9 cellular contexts compared by ENCODE assay signal in the genomic region with DNA sequence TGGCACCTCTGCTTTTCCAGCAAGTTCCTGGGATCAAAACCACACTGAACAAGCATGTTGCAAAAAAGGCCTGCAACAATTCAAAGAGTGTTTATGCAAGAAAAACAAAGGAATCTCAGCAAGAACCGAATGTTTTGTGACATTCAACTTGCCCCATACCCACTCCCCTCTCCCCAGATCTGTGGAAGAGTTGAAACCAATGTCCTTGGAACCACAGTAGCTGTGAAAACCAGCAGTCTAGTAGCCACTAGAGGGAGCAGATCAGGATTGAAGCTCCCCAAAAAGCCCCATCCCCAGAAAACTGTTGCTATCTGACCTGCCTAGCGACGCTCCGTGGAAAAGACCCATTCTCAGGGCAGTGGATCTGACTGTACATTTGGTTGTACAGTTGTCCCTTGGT. TPM values are rescaled to one million over a fixed set of nuclear protein-coding genes. Genes with fewer than 3 reads are reported as not detected.
DNase-seq lines count a peak whose midpoint lies in the region; ATAC-seq and TF ChIP-seq lines count a peak whose summit lies in the region.
"Had no signal": no experiment of that assay in that cellular context is flagged by ENCODE, and none has a peak within 500 bp of the region (broad histone marks: within the 10 kb centered on the region; RNA-seq: fewer than 3 reads in every experiment).

No MANE protein-coding gene starts in this region.

- H3K4me1 ChIP-seq in Caco-2: no peaks in the 10 kb centered on the region
- H3K4me1 ChIP-seq in HAP-1: no peaks in the 10 kb centered on the region

- in situ Hi-C loops in HAP-1 (cut with MboI; ENCODE audit: low sequenced_read_pairs): no loop called here

- no peaks in the 10 kb centered on the region for H3K36me3 ChIP-seq in Caco-2 (ENCODE audit: control insufficient read depth, insufficient read depth, low read length)
- peaks cover 39% of the 10 kb centered on the region for H3K36me3 ChIP-seq in HAP-1 (replicated peaks)

- H3K4me3 Mint-ChIP-seq in Caco-2 (ENCODE audit: unreplicated experiment) (no peak overlapping the region), brain (no peak overlapping the region)

- H3K27ac ChIP-seq in HL-60 (replicated peaks): no peak overlapping the region

- TF ChIP-seq CTCF in Caco-2 (IDR thresholded peaks at IDR 0.05; ENCODE audit: insufficient read depth in 1 of 2, low read depth in 1 of 2, low read length in 1 of 2, severe bottlenecking in 1 of 2, unreplicated experiment in 1 of 2) (peak; percentile 42 to 73), HL-60 (IDR thresholded peaks at IDR 0.05; ENCODE audit: insufficient read depth, low read length) (peak; percentile 30), brain (conservative IDR thresholded peaks at IDR 0.05) (peak; percentile 37 to 61)

- H3K27me3 Mint-ChIP-seq in Caco-2 (ENCODE audit: insufficient read depth, unreplicated experiment): no peaks in the 10 kb centered on the region
- no peaks in the 10 kb centered on the region for H3K27me3 Mint-ChIP-seq in brain

- H3K9me3 ChIP-seq in Caco-2 (no peaks in the 10 kb centered on the region), HAP-1 (no peaks in the 10 kb centered on the region)

- BruUV-seq in Caco-2 (replicated peaks; lab: Mats Ljungman, UMichigan): no TSS peak

- H3K27me3 ChIP-seq in Caco-2 (replicated peaks; ENCODE audit: control insufficient read depth, insufficient read depth, low read length) (no peaks in the 10 kb centered on the region), HL-60 (ENCODE audit: insufficient read depth, poor library complexity, severe bottlenecking) (no peaks in the 10 kb centered on the region), HAP-1 (ENCODE audit: low read depth) (no peaks in the 10 kb centered on the region)

- DNase-seq in Caco-2: peak in 1 of 2 experiments; percentile 13
- no peak for DNase-seq in HL-60 (ENCODE audit: low read depth in 1 of 2, low spot score in 1 of 2)
- DNase-seq in lung microvascular endothelial cell (ENCODE audit: low read depth in 2 of 2): peak; percentile 25 to 35
- DNase-seq in NCI-H1417 (lab: John Stamatoyannopoulos, UW): no peak
- no peak for DNase-seq in middle frontal gyrus (ENCODE audit: extremely low spot score, low spot score)
- DNase-seq in HAP-1 (ENCODE audit: low spot score in 2 of 2): no peak
- DNase-seq: activated CD4-positive, alpha-beta T cell treated with anti-CD3 and anti-CD28 coated beads for 48 hours had no signal

- CTCF ChIA-PET in Caco-2 (lab: Charles Lee): interaction anchor here (0.6 to 1.1 kb wide), 5 partner anchors 9 to 392 kb away, joined by 3 to 6 read pairs (median 3); no protein-coding TSS in a partner anchor

- H3K27ac Mint-ChIP-seq in Caco-2 (ENCODE audit: unreplicated experiment) (no peak overlapping the region), brain (no peak overlapping the region)

- H3K36me3 Mint-ChIP-seq in Caco-2 (ENCODE audit: insufficient read depth, unreplicated experiment) (peaks cover 20% of the 10 kb centered on the region), brain (peaks cover 18% of the 10 kb centered on the region)

- POLR2A ChIA-PET in Caco-2 (lab: Charles Lee): no interaction called here

- ATAC-seq in HG02852 (IDR thresholded peaks at IDR 0.05; ENCODE audit: unreplicated experiment): no peak

- peaks cover 10% of the 10 kb centered on the region for H3K4me1 Mint-ChIP-seq in Caco-2 (ENCODE audit: low read depth, unreplicated experiment)
- H3K4me1 Mint-ChIP-seq in brain: peaks cover 23% of the 10 kb centered on the region

- H3K9me3 Mint-ChIP-seq in Caco-2 (ENCODE audit: unreplicated experiment) (no peaks in the 10 kb centered on the region), brain (no peaks in the 10 kb centered on the region)

- intact Hi-C loops in Caco-2 (cut with micrococcal nuclease; ENCODE audit: unreplicated experiment): loop anchor here (10.0 kb wide), 1 partner anchor 90 kb away; no protein-coding TSS in a partner anchor

- H3K4me3 ChIP-seq in Caco-2 (ENCODE audit: low read depth, low read length) (no peak overlapping the region), HL-60 (replicated peaks; ENCODE audit: insufficient read depth, low read length) (no peak overlapping the region), HAP-1 (no peak overlapping the region)

RNA-seq across cellular contexts. Expression of gene PRKAB1, which starts 27.1 kb away (rescaled TPM):
- total RNA-seq in Caco-2 (2022) (34.5 and 37.3 TPM in 2 replicates), lung microvascular endothelial cell (16.3 and 20.6 TPM in 2 replicates)
- 35.2 TPM for polyA plus RNA-seq in brain (ENCODE audit: insufficient read depth, low read depth, low replicate concordance)

Comparison
In these comparisons a context has a peak if more than half of its experiments do, and no peak if none do; other contexts are left out.
1. DNase-seq: peak in lung microvascular endothelial cell (2 of 2); none in HL-60 (0 of 2), NCI-H1417 (0 of 3), middle frontal gyrus (single experiment) and HAP-1 (0 of 2).
2. Peak in every context shown above with its lines, with median percentiles within 50 percentile points of each other: CTCF ChIP-seq.